In genomic region chr6:159789377-159790148, GRCh38 we compare ENCODE assay signal across 1 cellular context.
A peak's percentile ranks its signal among the peaks of the same experiment; 100 is the strongest.
TF ChIP-seq lines count a peak whose summit lies in the region.

TCP1 (minus strand) TSS chr6:159789602; CDS start chr6:159789468, 134 bp downstream.

TF ChIP-seq in GM12878, 131 proteins besides CTCF, POLR2A, EP300 and RAD21 (continued from another document and continues in another):
- TF ChIP-seq YY1 (IDR thresholded peaks at IDR 0.05; ENCODE audit: low read depth, low read length) (0 out of 2 replicates have a peak, but pooled peaks have one; percentile 52), SUZ12 (IDR thresholded peaks at IDR 0.05; ENCODE audit: unreplicated experiment) (no peak), RB1 (IDR thresholded peaks at IDR 0.05; ENCODE audit: borderline replicate concordance) (peak; percentile 66; the same call in 1 of the 2 replicates), PAX8 (IDR thresholded peaks at IDR 0.05) (no peak; the same call in 1 of the 2 replicates), POU2F2 (IDR thresholded peaks at IDR 0.05; ENCODE audit: borderline replicate concordance, low read depth, low read length) (peak; percentile 75; the same call in 2 of the 3 replicates), E2F4 (IDR thresholded peaks at IDR 0.05; ENCODE audit: low read depth, low read length) (peak; percentile 86), FOXM1 (IDR thresholded peaks at IDR 0.05; ENCODE audit: low read depth, low read length) (0 out of 2 replicates have a peak, but pooled peaks have one; percentile 7), NBN (IDR thresholded peaks at IDR 0.05) (peak; percentile 58), NKRF (conservative IDR thresholded peaks at IDR 0.05) (peak; percentile 84), CREB1 (IDR thresholded peaks at IDR 0.05; ENCODE audit: low read depth) (peak; percentile 74), GATAD2B (conservative IDR thresholded peaks at IDR 0.05; ENCODE audit: low read depth) (peak; percentile 33; the same call in 1 of the 2 replicates), SPI1 (IDR thresholded peaks at IDR 0.05; ENCODE audit: borderline replicate concordance, insufficient read depth, low read depth, low read length) (peak; percentile 62), KLF5 (IDR thresholded peaks at IDR 0.05; ENCODE audit: partially characterized antibody) (peak; percentile 11), CEBPB (IDR thresholded peaks at IDR 0.05; ENCODE audit: borderline replicate concordance in 1 of 2, low read depth in 2 of 2, low read length in 2 of 2) (no peak), ZBTB4 (CRISPR knock-in tag; IDR thresholded peaks at IDR 0.05) (no peak), ESRRA (IDR thresholded peaks at IDR 0.05; ENCODE audit: low read length) (no peak), PML (IDR thresholded peaks at IDR 0.05; ENCODE audit: low read length) (peak; percentile 82), ZNF207 (IDR thresholded peaks at IDR 0.05; ENCODE audit: borderline replicate concordance) (peak; percentile 49), SMAD1 (IDR thresholded peaks at IDR 0.05; ENCODE audit: low read depth, partially characterized antibody) (peak; percentile 66), TBL1XR1 (IDR thresholded peaks at IDR 0.05; ENCODE audit: low read depth, low read length) (no peak; the same call in 1 of the 2 replicates), HCFC1 (IDR thresholded peaks at IDR 0.05; ENCODE audit: low read length) (peak; percentile 54), ZBED1 (IDR thresholded peaks at IDR 0.05; ENCODE audit: borderline replicate concordance) (peak; percentile 52; the same call in 1 of the 2 replicates), E2F8 (IDR thresholded peaks at IDR 0.05; ENCODE audit: low read depth, partially characterized antibody) (peak; percentile 89), RELA (IDR thresholded peaks at IDR 0.05; ENCODE audit: borderline replicate concordance, partially characterized antibody) (peak; percentile 37), RUNX3 (IDR thresholded peaks at IDR 0.05; ENCODE audit: low read length) (peak; percentile 63), ZZZ3 (IDR thresholded peaks at IDR 0.05; ENCODE audit: control insufficient read depth, insufficient read length, low read depth) (no peak), BHLHE40 (IDR thresholded peaks at IDR 0.05; ENCODE audit: borderline replicate concordance in 1 of 2, low read depth in 2 of 2, low read length in 1 of 2) (0 out of 4 replicates have a peak, but pooled peaks of 1 of the 2 experiments have one; percentile 9), BCL3 (IDR thresholded peaks at IDR 0.05; ENCODE audit: borderline replicate concordance, insufficient read depth, low read depth, low read length, poor library complexity, severe bottlenecking) (no peak), NR2C1 (IDR thresholded peaks at IDR 0.05) (no peak; the same call in 1 of the 2 replicates), ATF2 (IDR thresholded peaks at IDR 0.05; ENCODE audit: low read length) (no peak), GABPA (IDR thresholded peaks at IDR 0.05; ENCODE audit: low read depth) (peak; percentile 92), MTA2 (IDR thresholded peaks at IDR 0.05; ENCODE audit: low read depth) (no peak), CREM (IDR thresholded peaks at IDR 0.05; ENCODE audit: low read depth) (peak; percentile 63), SMC3 (IDR thresholded peaks at IDR 0.05; ENCODE audit: borderline replicate concordance, low read length) (peak; percentile 5; the same call in 1 of the 2 replicates), KDM1A (IDR thresholded peaks at IDR 0.05; ENCODE audit: borderline replicate concordance) (no peak), MEF2B (IDR thresholded peaks at IDR 0.05; ENCODE audit: partially characterized antibody, poor library complexity, severe bottlenecking) (no peak), CUX1 (IDR thresholded peaks at IDR 0.05; ENCODE audit: insufficient replicate concordance, low read depth, low read length) (no peak), ASH2L (IDR thresholded peaks at IDR 0.05; ENCODE audit: borderline replicate concordance, low read depth) (no peak), ELK1 (IDR thresholded peaks at IDR 0.05; ENCODE audit: low read depth, low read length) (peak; percentile 73; the same call in 1 of the 2 replicates), NRF1 (conservative IDR thresholded peaks at IDR 0.05; ENCODE audit: low read depth, low read length) (peak; percentile 90), LARP7 (IDR thresholded peaks at IDR 0.05) (peak; percentile 13; the same call in 1 of the 2 replicates)
